1 cellular context compared by ENCODE assay signal in genomic region chr16:89060207-89060794, GRCh38.
TF ChIP-seq lines count a peak whose summit lies in the region.

No MANE protein-coding gene starts in this region.

TF ChIP-seq in GM12878, 131 proteins besides CTCF, POLR2A, EP300 and RAD21 (continued from another document and continues in another):
- TF ChIP-seq IRF4 (IDR thresholded peaks at IDR 0.05; ENCODE audit: low read depth, low read length) (0 out of 2 replicates have a peak, but pooled peaks have one; percentile 35), TCF3 (IDR thresholded peaks at IDR 0.05; ENCODE audit: borderline replicate concordance, insufficient read depth, low read depth, low read length) (peak; percentile 40; the same call in 1 of the 2 replicates), ZBTB40 (IDR thresholded peaks at IDR 0.05; ENCODE audit: borderline replicate concordance) (no peak), PKNOX1 (IDR thresholded peaks at IDR 0.05) (peak; percentile 91), ZNF384 (IDR thresholded peaks at IDR 0.05; ENCODE audit: borderline replicate concordance, low read depth, low read length) (peak; percentile 91), SIX5 (IDR thresholded peaks at IDR 0.05; ENCODE audit: low read depth, low read length, severe bottlenecking) (peak; percentile 28), CEBPZ (IDR thresholded peaks at IDR 0.05; ENCODE audit: low read depth, low read length) (no peak), BCLAF1 (IDR thresholded peaks at IDR 0.05) (no peak), ZNF622 (IDR thresholded peaks at IDR 0.05) (no peak), ZBTB11 (CRISPR knock-in tag; IDR thresholded peaks at IDR 0.05) (no peak), MAX (IDR thresholded peaks at IDR 0.05; ENCODE audit: low read depth, low read length) (peak; percentile 74), IRF3 (IDR thresholded peaks at IDR 0.05) (no peak), MTA2 (IDR thresholded peaks at IDR 0.05; ENCODE audit: low read depth) (peak; percentile 57; the same call in 1 of the 2 replicates), YY1 (IDR thresholded peaks at IDR 0.05; ENCODE audit: low read depth, low read length) (peak; percentile 65; the same call in 1 of the 2 replicates), BRCA1 (IDR thresholded peaks at IDR 0.05; ENCODE audit: low read depth, low read length) (no peak), RELA (IDR thresholded peaks at IDR 0.05; ENCODE audit: borderline replicate concordance, partially characterized antibody) (peak; percentile 74), TCF12 (IDR thresholded peaks at IDR 0.05; ENCODE audit: low read depth, low read length) (peak; percentile 33; the same call in 1 of the 2 replicates), HDAC6 (IDR thresholded peaks at IDR 0.05; ENCODE audit: unreplicated experiment) (no peak), RAD51 (IDR thresholded peaks at IDR 0.05) (0 out of 2 replicates have a peak, but pooled peaks have one; percentile 25), FOXM1 (IDR thresholded peaks at IDR 0.05; ENCODE audit: low read depth, low read length) (no peak), SREBF1 (IDR thresholded peaks at IDR 0.05; ENCODE audit: low read length) (no peak), NKRF (conservative IDR thresholded peaks at IDR 0.05) (no peak), TARDBP (IDR thresholded peaks at IDR 0.05; ENCODE audit: borderline replicate concordance) (no peak), POLR2AphosphoS5 (IDR thresholded peaks at IDR 0.05; ENCODE audit: low read length) (peak; percentile 80), EZH2 (IDR thresholded peaks at IDR 0.05; ENCODE audit: borderline replicate concordance, control insufficient read depth, low read depth, low read length) (no peak), SPI1 (IDR thresholded peaks at IDR 0.05; ENCODE audit: borderline replicate concordance, insufficient read depth, low read depth, low read length) (peak; percentile 52; the same call in 1 of the 2 replicates), PAX5 (IDR thresholded peaks at IDR 0.05; ENCODE audit: borderline replicate concordance, low read depth, low read length) (0 out of 2 replicates have a peak, but pooled peaks have one; percentile 17), HDGF (IDR thresholded peaks at IDR 0.05) (no peak), ZNF687 (IDR thresholded peaks at IDR 0.05) (peak; percentile 100), NR2C1 (IDR thresholded peaks at IDR 0.05) (peak; percentile 60), HCFC1 (IDR thresholded peaks at IDR 0.05; ENCODE audit: low read length) (peak; percentile 45), IKZF1 (conservative IDR thresholded peaks at IDR 0.05) (peak; percentile 43), ETV6 (conservative IDR thresholded peaks at IDR 0.05 in 1 of 2, IDR thresholded peaks at IDR 0.05 in 1 of 2; ENCODE audit: borderline replicate concordance in 1 of 2, low read depth in 1 of 2) (peak in 1 of 2 experiments; percentile 33; a peak in 1 of 4 replicates)
